1 cellular context compared by ENCODE assay signal in genomic region chr16:89664238-89664637, GRCh38.
TF ChIP-seq lines count a peak whose summit lies in the region.
"Not testable (repeated sequence)": the region's sequence is repeated elsewhere in the genome, so short reads cannot be mapped to it uniquely, and the experiment has no call there.

No MANE protein-coding gene starts in this region.

TF ChIP-seq in K562, 482 proteins besides CTCF, POLR2A, EP300 and RAD21:
- TF ChIP-seq TFAP4 (CRISPR knock-in tag; IDR thresholded peaks at IDR 0.05; ENCODE audit: borderline replicate concordance): peak; percentile 21; the same call in 1 of the 2 replicates
- TF ChIP-seq ATF3 (IDR thresholded peaks at IDR 0.05): peak; percentile 40; the same call in 1 of the 2 replicates
- not testable (repeated sequence) for TF ChIP-seq ATF3 (CRISPR knock-in tag; conservative IDR thresholded peaks at IDR 0.05); JUND (tag; IDR thresholded peaks at IDR 0.05; ENCODE audit: borderline replicate concordance, low read depth, low read length); ATF1 (CRISPR knock-in tag; IDR thresholded peaks at IDR 0.05)
- TF ChIP-seq EGR1 (conservative IDR thresholded peaks at IDR 0.05): peak; percentile 79
- TF ChIP-seq JUND (IDR thresholded peaks at IDR 0.05; ENCODE audit: borderline replicate concordance, low read depth, low read length): 0 out of 2 replicates have a peak, but pooled peaks have one; percentile 18
- TF ChIP-seq ATF1 (tag; IDR thresholded peaks at IDR 0.05): 0 out of 2 replicates have a peak, but pooled peaks have one; percentile 16
- peak; percentile 46 for TF ChIP-seq CREB1 (IDR thresholded peaks at IDR 0.05)
- TF ChIP-seq CREB1 (CRISPR knock-in tag; IDR thresholded peaks at IDR 0.05): peak; percentile 59; the same call in 1 of the 2 replicates
- peak; percentile 90 for TF ChIP-seq CREM (IDR thresholded peaks at IDR 0.05; ENCODE audit: low read depth)
- peak; percentile 77 for TF ChIP-seq SPI1 (IDR thresholded peaks at IDR 0.05; ENCODE audit: borderline replicate concordance, low read depth, low read length)
- 0 out of 2 replicates have a peak, but pooled peaks have one; percentile 67 for TF ChIP-seq ZNF134 (CRISPR knock-in tag; conservative IDR thresholded peaks at IDR 0.05)
- TF ChIP-seq ATF7 (IDR thresholded peaks at IDR 0.05): peak; percentile 39; the same call in 1 of the 2 replicates
TF ChIP-seq in K562: peak in this region for 10; not testable (repeated sequence) for 472.
